In genomic region chrX:136725446-136726104, GRCh38 we compare ENCODE assay signal across 14 cellular contexts. TPM values are rescaled to one million over a fixed set of nuclear protein-coding genes. Genes with fewer than 3 reads are reported as not detected.
DNase-seq lines count a peak whose midpoint lies in the region; ATAC-seq and TF ChIP-seq lines count a peak whose summit lies in the region.
"Had no signal": no experiment of that assay in that cellular context is flagged by ENCODE, and none has a peak within 500 bp of the region (broad histone marks: within the 10 kb centered on the region; RNA-seq: fewer than 3 reads in every experiment).

No MANE protein-coding gene starts in this region.

- H3K27ac ChIP-seq in heart left ventricle: peak overlapping the region in 5 of 12 donors; percentile 3 to 51 (median 26)
- peak overlapping the region; percentile 29 for H3K27ac ChIP-seq in subcutaneous abdominal adipose tissue (ENCODE audit: low read depth, low read length)
- H3K27ac ChIP-seq in colonic mucosa: no peak overlapping the region
- H3K27ac ChIP-seq: KMS-11 had no signal

- H3K27me3 ChIP-seq in heart left ventricle (no peaks in the 10 kb centered on the region), subcutaneous abdominal adipose tissue (ENCODE audit: control insufficient read depth in 5 of 5, insufficient read depth in 4 of 5, low read length in 5 of 5) (no peaks in the 10 kb centered on the region), colonic mucosa (no peaks in the 10 kb centered on the region)
- H3K27me3 ChIP-seq: upper lobe of left lung had no signal

- H3K9ac ChIP-seq in subcutaneous abdominal adipose tissue (ENCODE audit: low read length in 5 of 5): no peak overlapping the region
- H3K9ac ChIP-seq in colonic mucosa (ENCODE audit: low read depth in 2 of 2, low read length in 2 of 2): no peak overlapping the region
- H3K9ac ChIP-seq: KMS-11 had no signal

- ATAC-seq in heart left ventricle: peak in 3 of 4 donors; percentile 52 to 93 (median 91)
- no peak for ATAC-seq in activated CD4-positive, CD25-positive, alpha-beta regulatory T cell treated with anti-CD3 and anti-CD28 coated beads, Interleukin-2, amount 50 U/mL, for 24 hours

- intact Hi-C loops in heart left ventricle (cut with DNase I) (no loop called here), colonic mucosa (cut with DNase I) (no loop called here)

- H3K4me3 ChIP-seq in heart left ventricle (no peak overlapping the region), subcutaneous abdominal adipose tissue (ENCODE audit: low read depth in 1 of 5, low read length in 5 of 5) (no peak overlapping the region), colonic mucosa (no peak overlapping the region)
- H3K4me3 ChIP-seq: upper lobe of left lung had no signal

- H3K4me1 ChIP-seq in heart left ventricle: peaks cover 0 to 18% (median 0%) of the 10 kb centered on the region in 12 donors
- peaks cover 0 to 13% (median 9%) of the 10 kb centered on the region in 5 donors for H3K4me1 ChIP-seq in subcutaneous abdominal adipose tissue (ENCODE audit: control insufficient read depth in 5 of 5, insufficient read depth in 5 of 5, low read length in 5 of 5)
- H3K4me1 ChIP-seq in colonic mucosa: no peaks in the 10 kb centered on the region
- H3K4me1 ChIP-seq: upper lobe of left lung had no signal

- H3K9me3 ChIP-seq in heart left ventricle (no peaks in the 10 kb centered on the region), subcutaneous abdominal adipose tissue (ENCODE audit: control insufficient read depth in 5 of 5, low read length in 5 of 5) (no peaks in the 10 kb centered on the region), colonic mucosa (no peaks in the 10 kb centered on the region)
- H3K9me3 ChIP-seq: upper lobe of left lung had no signal

- TF ChIP-seq POLR2A in heart left ventricle (IDR thresholded peaks at IDR 0.05): no peak

- DNase-seq in NCI-H2107 treated with DMSO at 0.1 percent for 48 hours (lab: John Stamatoyannopoulos, UW; ENCODE audit: unreplicated experiment) (peak; percentile 11), NCI-H2107 (lab: John Stamatoyannopoulos, UW) (no peak), amniotic stem cell (lab: John Stamatoyannopoulos, UW) (peak; percentile 8), heart left ventricle (peak in 1 of 5 donors; percentile 44), colonic mucosa (no peak), Ammon's horn (ENCODE audit: low spot score) (no peak)
- DNase-seq: endodermal cell, H9, NCI-H446, SHP77, upper lobe of left lung had no signal

- H3K36me3 ChIP-seq in heart left ventricle: peaks cover 0 to 23% (median 0%) of the 10 kb centered on the region in 9 donors
- H3K36me3 ChIP-seq in subcutaneous abdominal adipose tissue (ENCODE audit: control insufficient read depth in 5 of 5, insufficient read depth in 5 of 5, low read length in 5 of 5): peaks cover 0 to 11% (median 0%) of the 10 kb centered on the region in 5 donors
- H3K36me3 ChIP-seq in colonic mucosa: no peaks in the 10 kb centered on the region
- H3K36me3 ChIP-seq: upper lobe of left lung had no signal

- TF ChIP-seq CTCF in heart left ventricle (IDR thresholded peaks at IDR 0.05) (no peak), colonic mucosa (IDR thresholded peaks at IDR 0.05) (no peak)

RNA-seq across cellular contexts. Expression of gene ARHGEF6, which starts 55.2 kb away (rescaled TPM):
- total RNA-seq in heart left ventricle (10 to 100 TPM; 40.0 to 74.7 (median 61.0) TPM), colonic mucosa (1 to 10 TPM; 2.7 to 5.7 TPM)
- polyA plus RNA-seq in heart left ventricle: 10 to 100 TPM; 15.2 to 31.3 TPM

Comparison
In these comparisons a context has a peak if more than half of its experiments do, and no peak if none do; other contexts are left out.
1. DNase-seq: peak in NCI-H2107 treated with DMSO at 0.1 percent for 48 hours (single experiment) and amniotic stem cell (single experiment); none in NCI-H2107 (single experiment), colonic mucosa (single experiment) and Ammon's horn (single experiment).
2. ATAC-seq: peak in heart left ventricle (3 of 4); none in activated CD4-positive, CD25-positive, alpha-beta regulatory T cell treated with anti-CD3 and anti-CD28 coated beads, Interleukin-2, amount 50 U/mL, for 24 hours (0 of 2).
3. RNA of gene ARHGEF6, which starts 55.2 kb away (total RNA-seq): 40.0 to 74.7 TPM in heart left ventricle; 2.7 to 5.7 TPM in colonic mucosa; every median in the first group is over 4 times any median in the second.